8 cellular contexts compared by ENCODE assay signal in the genomic region with DNA sequence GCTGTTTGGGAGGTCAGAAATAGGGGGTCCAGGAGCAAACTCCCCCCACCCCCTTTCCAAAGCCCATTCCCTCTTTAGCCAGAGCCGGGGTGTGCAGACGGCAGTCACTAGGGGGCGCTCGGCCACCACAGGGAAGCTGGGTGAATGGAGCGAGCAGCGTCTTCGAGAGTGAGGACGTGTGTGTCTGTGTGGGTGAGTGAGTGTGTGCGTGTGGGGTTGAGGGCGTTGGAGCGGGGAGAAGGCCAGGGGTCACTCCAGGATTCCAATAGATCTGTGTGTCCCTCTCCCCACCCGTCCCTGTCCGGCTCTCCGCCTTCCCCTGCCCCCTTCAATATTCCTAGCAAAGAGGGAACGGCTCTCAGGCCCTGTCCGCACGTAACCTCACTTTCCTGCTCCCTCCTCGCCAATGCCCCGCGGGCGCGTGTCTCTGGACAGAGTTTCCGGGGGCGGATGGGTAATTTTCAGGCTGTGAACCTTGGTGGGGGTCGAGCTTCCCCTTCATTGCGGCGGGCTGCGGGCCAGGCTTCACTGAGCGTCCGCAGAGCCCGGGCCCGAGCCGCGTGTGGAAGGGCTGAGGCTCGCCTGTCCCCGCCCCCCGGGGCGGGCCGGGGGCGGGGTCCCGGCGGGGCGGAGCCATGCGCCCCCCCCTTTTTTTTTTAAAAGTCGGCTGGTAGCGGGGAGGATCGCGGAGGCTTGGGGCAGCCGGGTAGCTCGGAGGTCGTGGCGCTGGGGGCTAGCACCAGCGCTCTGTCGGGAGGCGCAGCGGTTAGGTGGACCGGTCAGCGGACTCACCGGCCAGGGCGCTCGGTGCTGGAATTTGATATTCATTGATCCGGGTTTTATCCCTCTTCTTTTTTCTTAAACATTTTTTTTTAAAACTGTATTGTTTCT. TPM values are rescaled to one million over a fixed set of nuclear protein-coding genes. Genes with fewer than 3 reads are reported as not detected.
DNase-seq lines count a peak whose midpoint lies in the region; ATAC-seq and TF ChIP-seq lines count a peak whose summit lies in the region.

Gene VEGFA, plus strand, starts transcription at position 686 of the 891 bp plus-strand sequence.

- H4K20me1 ChIP-seq in smooth muscle cell (ENCODE audit: low read depth): peaks cover 47% of the 10 kb centered on the region

- H3K9me3 ChIP-seq in A673 (ENCODE audit: low read depth, low read length, poor library complexity, severe bottlenecking): no peaks in the 10 kb centered on the region
- H3K9me3 ChIP-seq in smooth muscle cell (replicated peaks; ENCODE audit: low read depth): no peaks in the 10 kb centered on the region

- in situ Hi-C loops in T47D (cut with HindIII; ENCODE audit: low pct_unique_long_range_greater_than_20kb, low sequenced_read_pairs): no loop called here

- H3K4me3 ChIP-seq in A673 (ENCODE audit: low read depth, low read length, poor library complexity, severe bottlenecking) (peak within 1 kb of the TSS; percentile 76), smooth muscle cell (peak within 1 kb of the TSS; percentile 89)

- WGBS in smooth muscle cell (ENCODE audit: low lambda C conversion rate): under 1% methylated on average over 57 of the region's 62 CpGs

- peak within 1 kb of the TSS; percentile 95 for H3K9ac ChIP-seq in smooth muscle cell (ENCODE audit: low read depth)

- peaks cover 8% of the 10 kb centered on the region for H3K36me3 ChIP-seq in A673 (ENCODE audit: insufficient read depth, low read length, poor library complexity, severe bottlenecking)
- H3K36me3 ChIP-seq in smooth muscle cell (ENCODE audit: low read depth): no peaks in the 10 kb centered on the region

- peak within 1 kb of the TSS; percentile 96 for H3K4me2 ChIP-seq in smooth muscle cell

- H3K4me1 ChIP-seq in A673 (ENCODE audit: insufficient read depth, low read length, poor library complexity, severe bottlenecking) (peaks cover 3% of the 10 kb centered on the region), smooth muscle cell (ENCODE audit: low read depth) (peaks cover 15% of the 10 kb centered on the region)

- peak within 1 kb of the TSS; percentile 98 for H3K27ac ChIP-seq in A673 (ENCODE audit: low read depth, low read length, poor library complexity, severe bottlenecking)
- peak within 1 kb of the TSS; percentile 96 for H3K27ac ChIP-seq in VCaP
- peak within 1 kb of the TSS; percentile 85 for H3K27ac ChIP-seq in smooth muscle cell (ENCODE audit: low read depth)

- DNase-seq in A673 (ENCODE audit: low spot score) (peak; percentile 92), NCI-H2171 treated with DMSO at 0.1 percent for 48 hours (lab: John Stamatoyannopoulos, UW) (peak; percentile 89), T47D (ENCODE audit: low read depth in 1 of 2, low spot score in 1 of 2) (peak; percentile 86 to 90), iPS-NIHi11 (ENCODE audit: low spot score) (peak; percentile 92), smooth muscle cell (lab: John Stamatoyannopoulos, UW; ENCODE audit: unreplicated experiment) (peak; percentile 95)

- peaks cover 12% of the 10 kb centered on the region for H3F3A ChIP-seq in smooth muscle cell (ENCODE audit: low read depth)

- H3K27me3 ChIP-seq in A673 (replicated peaks; ENCODE audit: insufficient read depth, low read depth, low read length, poor library complexity) (no peaks in the 10 kb centered on the region), smooth muscle cell (ENCODE audit: low read depth) (no peaks in the 10 kb centered on the region)

- CTCF ChIA-PET in A673 (lab: Charles Lee): interaction anchor here (0.6 to 3.5 kb wide), 7 partner anchors 10 to 309 kb away, joined by 3 to 49 read pairs (median 4); no protein-coding TSS in a partner anchor

- BruUV-seq in A673 (replicated peaks; lab: Mats Ljungman, UMichigan): no TSS peak

- POLR2A ChIA-PET in A673 (lab: Charles Lee; ENCODE audit: low non-redundant PET): interaction anchor here (0.6 to 1.2 kb wide), 7 partner anchors 80 to 487 kb away, joined by 3 to 8 read pairs (median 5); no protein-coding TSS in a partner anchor

- TF ChIP-seq CTCF in A673 (conservative IDR thresholded peaks at IDR 0.05; ENCODE audit: low read depth, low read length): peak; percentile 99
- peak; percentile 100 for TF ChIP-seq CTCF in VCaP (conservative IDR thresholded peaks at IDR 0.05)
- peak; percentile 99 for TF ChIP-seq CTCF in smooth muscle cell (IDR thresholded peaks at IDR 0.05; ENCODE audit: borderline replicate concordance, insufficient read depth, poor library complexity, severe bottlenecking)

- H2AFZ ChIP-seq in smooth muscle cell (ENCODE audit: low read depth): peak within 1 kb of the TSS; percentile 77

- intact Hi-C loops in A673 (cut with micrococcal nuclease; ENCODE audit: unreplicated experiment): loop anchor here (1.0 to 5.0 kb wide), 3 partner anchors 305 to 383 kb away; no protein-coding TSS in a partner anchor

- peaks cover 47% of the 10 kb centered on the region for H3K79me2 ChIP-seq in smooth muscle cell (ENCODE audit: low read depth)

- ATAC-seq in GM18858 (IDR thresholded peaks at IDR 0.05; ENCODE audit: unreplicated experiment) (peak; percentile 42), HG03097 (IDR thresholded peaks at IDR 0.05; ENCODE audit: low FRiP score, unreplicated experiment) (peak; percentile 45)

RNA-seq across cellular contexts. Expression of gene VEGFA, which starts in this region (rescaled TPM):
- 116 and 144 TPM in 2 replicates for total RNA-seq in A673 (2021)
- total RNA-seq in smooth muscle cell: 120 and 136 TPM in 2 replicates
- polyA plus RNA-seq in smooth muscle cell: 116 and 143 TPM in 2 replicates

Comparison
In these comparisons a context has a peak if more than half of its experiments do, and no peak if none do; other contexts are left out.
1. Peak in every context shown above with its lines: DNase-seq, ATAC-seq, H3K4me3 ChIP-seq and H3K27ac ChIP-seq.